Comparison of ENCODE assay signal across 20 cellular contexts in the genomic region with DNA sequence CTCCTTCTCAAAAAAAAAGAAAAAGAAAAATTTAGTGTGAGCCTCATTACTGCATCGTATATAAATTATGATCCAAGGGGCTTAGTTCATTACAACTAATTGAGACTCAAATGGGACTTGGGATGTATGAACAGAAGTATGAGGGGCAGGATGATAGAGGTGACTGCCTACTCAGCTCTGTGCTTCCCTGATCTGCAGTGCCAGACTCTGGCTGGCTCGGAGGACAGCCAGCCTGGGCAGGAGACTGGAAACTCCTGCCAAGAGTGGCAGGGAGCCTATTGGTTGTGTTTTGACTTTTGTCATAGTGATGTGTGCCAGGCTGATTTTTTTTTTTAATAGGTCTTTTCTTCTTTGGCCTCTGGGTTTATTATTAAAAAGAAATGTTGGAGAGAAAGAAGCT.
DNase-seq lines count a peak whose midpoint lies in the region; ATAC-seq and TF ChIP-seq lines count a peak whose summit lies in the region.
"Had no signal": no experiment of that assay in that cellular context is flagged by ENCODE, and none has a peak within 500 bp of the region (broad histone marks: within the 10 kb centered on the region; RNA-seq: fewer than 3 reads in every experiment).

No MANE protein-coding gene starts in this region.

- H3K4me1 ChIP-seq in right atrium auricular region (no peaks in the 10 kb centered on the region), transverse colon (no peaks in the 10 kb centered on the region)
- H3K4me1 ChIP-seq: breast epithelium had no signal

- H3K9me3 ChIP-seq in right atrium auricular region, result no peaks in the 10 kb centered on the region
- no peaks in the 10 kb centered on the region for H3K9me3 ChIP-seq in transverse colon
- H3K9me3 ChIP-seq: breast epithelium had no signal

- 84 to 87% methylated on average over 2 of the region's 2 CpGs for WGBS in transverse colon (ENCODE audit: low coverage in 1 of 2), 2 donors

- intact Hi-C loops in Right ventricle myocardium inferior (cut with DNase I), result loop anchor here (5.0 kb wide), 1 partner anchor 93 kb away; a partner anchor contains a TSS
- intact Hi-C loops in transverse colon (cut with DNase I; ENCODE audit: low total_unique reads), result no loop called here

- TF ChIP-seq CTCF in right atrium auricular region (IDR thresholded peaks at IDR 0.05), result no peak
- TF ChIP-seq CTCF in transverse colon (IDR thresholded peaks at IDR 0.05), result no peak

- in situ Hi-C loops in transverse colon (cut with MboI; ENCODE audit: low pct_ligation_motif_present in 1 of 4, low pct_unique_long_range_greater_than_20kb in 1 of 4, low sequenced_read_pairs in 3 of 4), result loop anchor here in 1 of 4 donors (25.0 kb wide), 1 partner anchor 318 kb away; no protein-coding TSS in a partner anchor

- ATAC-seq in Right ventricle myocardium inferior, result peak; percentile 93
- ATAC-seq: activated CD8-positive, alpha-beta T cell treated with anti-CD3 and anti-CD28 coated beads, Interleukin-2, amount 10 ng/mL, durations not matched to agents 7 days and 5 days; HCT116; left colon; natural killer cell; stimulated activated naive CD8-positive, alpha-beta T cell treated with anti-CD3 and anti-CD28 coated beads, Interleukin-15, Interleukin-2, amounts not matched to agents 100 U/mL and 50 U/mL, for 24 hours had no signal

- no peak for TF ChIP-seq EP300 in transverse colon (IDR thresholded peaks at IDR 0.05; ENCODE audit: low read depth)

- H3K4me3 ChIP-seq in right atrium auricular region (no peak overlapping the region), transverse colon (no peak overlapping the region)
- H3K4me3 ChIP-seq: breast epithelium, skin epidermis had no signal

- no peak overlapping the region for H3K27ac ChIP-seq in right atrium auricular region
- peak overlapping the region in 3 of 4 donors; percentile 5 to 53 (median 36) for H3K27ac ChIP-seq in transverse colon
- H3K27ac ChIP-seq: breast epithelium had no signal

- no peak for TF ChIP-seq POLR2A in transverse colon (IDR thresholded peaks at IDR 0.05)

- H3K36me3 ChIP-seq in right atrium auricular region (peaks cover 18% of the 10 kb centered on the region), transverse colon (peaks cover 0 to 16% (median 6%) of the 10 kb centered on the region in 4 donors)
- H3K36me3 ChIP-seq: breast epithelium had no signal

- no peak for DNase-seq in Right ventricle myocardium inferior (ENCODE audit: missing footprints)
- DNase-seq in right atrium auricular region (ENCODE audit: low spot score), result no peak
- peak; percentile 67 to 75 for DNase-seq in cerebellar nuclear complex (lab: John Stamatoyannopoulos, UW)
- peak; percentile 81 for DNase-seq in midbrain (lab: John Stamatoyannopoulos, UW)
- DNase-seq in transverse colon, result no peak
- no peak for DNase-seq in NCI-H526 (lab: John Stamatoyannopoulos, UW)
- no peak for DNase-seq in ureter (ENCODE audit: low spot score)
- DNase-seq in NCI-H524 (lab: John Stamatoyannopoulos, UW), result no peak
- DNase-seq: activated CD8-positive, alpha-beta T cell treated with anti-CD3 and anti-CD28 coated beads, Interleukin-2, amount 10 ng/mL, durations not matched to agents 7 days and 5 days; glutamatergic neuron; KG1; left colon; natural killer cell; NCI-H1930; NCI-H774; SHP77 treated with DMSO at 0.1 percent for 48 hours; stimulated activated naive CD8-positive, alpha-beta T cell treated with anti-CD3 and anti-CD28 coated beads, Interleukin-15, Interleukin-2, amounts not matched to agents 100 U/mL and 50 U/mL, for 24 hours had no signal

- H3K27me3 ChIP-seq in right atrium auricular region (no peaks in the 10 kb centered on the region), transverse colon (no peaks in the 10 kb centered on the region)
- H3K27me3 ChIP-seq: breast epithelium had no signal

Comparison
In these comparisons a context has a peak if more than half of its experiments do, and no peak if none do; other contexts are left out.
1. DNase-seq: peak in cerebellar nuclear complex (2 of 2) and midbrain (single experiment); none in Right ventricle myocardium inferior (single experiment), right atrium auricular region (single experiment), transverse colon (single experiment), NCI-H526 (0 of 2), ureter (single experiment) and NCI-H524 (0 of 2).
2. H3K27ac ChIP-seq: peak in transverse colon (3 of 4); none in right atrium auricular region (0 of 2).